ENCODE assay signal across 2 cellular contexts in the genomic region with DNA sequence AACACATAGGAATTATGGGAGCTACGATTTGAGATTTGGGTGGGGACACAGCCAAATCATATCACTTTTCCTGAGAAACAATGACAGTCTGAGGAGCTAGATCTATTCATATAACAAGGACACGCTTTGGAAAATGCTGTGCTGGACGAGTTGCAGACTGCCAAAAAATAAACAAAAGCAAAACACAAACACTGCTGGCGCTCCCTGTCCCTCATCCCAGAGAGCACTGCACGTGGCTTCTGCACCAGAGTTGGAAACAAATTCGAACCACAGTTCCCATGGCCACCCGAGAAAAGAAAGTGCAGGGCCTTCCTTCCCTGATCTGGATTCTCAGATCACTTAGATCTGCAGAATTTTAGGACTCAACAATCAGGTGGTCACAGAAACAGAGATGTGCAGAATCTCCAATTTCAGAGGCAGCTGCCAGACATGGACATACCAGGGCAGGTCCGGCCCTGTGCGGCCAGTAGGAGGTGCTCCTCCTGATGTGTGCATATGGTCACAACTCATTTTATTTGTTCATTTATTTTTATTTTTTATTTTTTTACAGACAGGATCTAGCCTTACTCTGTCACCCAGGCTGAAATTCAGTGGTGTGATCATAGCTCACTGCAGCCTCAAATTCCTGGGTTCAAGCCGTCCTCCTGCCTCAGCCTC.
TF ChIP-seq lines count a peak whose summit lies in the region.

No MANE protein-coding gene starts in this region.

TF ChIP-seq in HCT116, 20 proteins besides CTCF, POLR2A, EP300 and RAD21:
- no peak for TF ChIP-seq YY1 (IDR thresholded peaks at IDR 0.05; ENCODE audit: extremely low read depth, insufficient replicate concordance, low read depth, low read length)
- TF ChIP-seq, protein P1, sequence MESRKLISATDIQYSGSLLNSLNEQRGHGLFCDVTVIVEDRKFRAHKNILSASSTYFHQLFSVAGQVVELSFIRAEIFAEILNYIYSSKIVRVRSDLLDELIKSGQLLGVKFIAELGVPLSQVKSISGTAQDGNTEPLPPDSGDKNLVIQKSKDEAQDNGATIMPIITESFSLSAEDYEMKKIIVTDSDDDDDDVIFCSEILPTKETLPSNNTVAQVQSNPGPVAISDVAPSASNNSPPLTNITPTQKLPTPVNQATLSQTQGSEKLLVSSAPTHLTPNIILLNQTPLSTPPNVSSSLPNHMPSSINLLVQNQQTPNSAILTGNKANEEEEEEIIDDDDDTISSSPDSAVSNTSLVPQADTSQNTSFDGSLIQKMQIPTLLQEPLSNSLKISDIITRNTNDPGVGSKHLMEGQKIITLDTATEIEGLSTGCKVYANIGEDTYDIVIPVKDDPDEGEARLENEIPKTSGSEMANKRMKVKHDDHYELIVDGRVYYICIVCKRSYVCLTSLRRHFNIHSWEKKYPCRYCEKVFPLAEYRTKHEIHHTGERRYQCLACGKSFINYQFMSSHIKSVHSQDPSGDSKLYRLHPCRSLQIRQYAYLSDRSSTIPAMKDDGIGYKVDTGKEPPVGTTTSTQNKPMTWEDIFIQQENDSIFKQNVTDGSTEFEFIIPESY (IDR thresholded peaks at IDR 0.05; ENCODE audit: extremely low read depth, insufficient replicate concordance, low read length): no peak
- TF ChIP-seq CEBPB (IDR thresholded peaks at IDR 0.05; ENCODE audit: low read depth): no peak
- no peak for TF ChIP-seq SP1 (IDR thresholded peaks at IDR 0.05; ENCODE audit: low read depth)
- no peak for TF ChIP-seq SRF (IDR thresholded peaks at IDR 0.05; ENCODE audit: low read depth)
- TF ChIP-seq ZNF274 (IDR thresholded peaks at IDR 0.05; ENCODE audit: low read depth, low read length): no peak
- TF ChIP-seq POLR2AphosphoS5 (IDR thresholded peaks at IDR 0.05; ENCODE audit: low read depth, low read length): no peak
- TF ChIP-seq ZFX (IDR thresholded peaks at IDR 0.05): no peak
- no peak for TF ChIP-seq FOSL1 (IDR thresholded peaks at IDR 0.05; ENCODE audit: low read depth)
- no peak for TF ChIP-seq ELF1 (IDR thresholded peaks at IDR 0.05; ENCODE audit: borderline replicate concordance, low read depth)
- TF ChIP-seq EZH2phosphoT487 (IDR thresholded peaks at IDR 0.05; ENCODE audit: borderline replicate concordance): no peak
- no peak for TF ChIP-seq TCF7L2 (IDR thresholded peaks at IDR 0.05; ENCODE audit: borderline replicate concordance, extremely low read depth, insufficient read depth, insufficient read length)
- no peak for TF ChIP-seq EGR1 (IDR thresholded peaks at IDR 0.05; ENCODE audit: low read depth)
- TF ChIP-seq JUND (IDR thresholded peaks at IDR 0.05): no peak
- TF ChIP-seq EZH2 (IDR thresholded peaks at IDR 0.05): no peak
- TF ChIP-seq SIN3A (IDR thresholded peaks at IDR 0.05; ENCODE audit: low read depth): no peak
- TF ChIP-seq, protein P2, sequence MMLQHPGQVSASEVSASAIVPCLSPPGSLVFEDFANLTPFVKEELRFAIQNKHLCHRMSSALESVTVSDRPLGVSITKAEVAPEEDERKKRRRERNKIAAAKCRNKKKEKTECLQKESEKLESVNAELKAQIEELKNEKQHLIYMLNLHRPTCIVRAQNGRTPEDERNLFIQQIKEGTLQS (IDR thresholded peaks at IDR 0.05): no peak
- TF ChIP-seq, protein P3, sequence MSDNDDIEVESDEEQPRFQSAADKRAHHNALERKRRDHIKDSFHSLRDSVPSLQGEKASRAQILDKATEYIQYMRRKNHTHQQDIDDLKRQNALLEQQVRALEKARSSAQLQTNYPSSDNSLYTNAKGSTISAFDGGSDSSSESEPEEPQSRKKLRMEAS (IDR thresholded peaks at IDR 0.05): no peak

TF ChIP-seq in GM12878, 131 proteins besides CTCF, POLR2A, EP300 and RAD21:
- no peak for TF ChIP-seq EGR1 (IDR thresholded peaks at IDR 0.05; ENCODE audit: borderline replicate concordance in 1 of 2, low read depth in 2 of 2, low read length in 2 of 2)
- no peak for TF ChIP-seq MEF2B (IDR thresholded peaks at IDR 0.05; ENCODE audit: partially characterized antibody, poor library complexity, severe bottlenecking)
- TF ChIP-seq SRF (IDR thresholded peaks at IDR 0.05; ENCODE audit: low read depth in 2 of 2, low read length in 2 of 2): no peak
